11 cellular contexts compared by ENCODE assay signal in genomic region chr1:58513956-58514355, GRCh38.
"Had no signal": no experiment of that assay in that cellular context is flagged by ENCODE, and none has a peak within 500 bp of the region (broad histone marks: within the 10 kb centered on the region; RNA-seq: fewer than 3 reads in every experiment).

No MANE protein-coding gene starts in this region.

- H3K27ac ChIP-seq: GM23248 had no signal

- FAIRE-seq: H1, H54 had no signal

- H3K9me3 ChIP-seq: HAP-1 had no signal

- H3K4me2 ChIP-seq: GM23338 had no signal

- H3K4me3 ChIP-seq: GM23248, GM23338, HAP-1 had no signal

- ATAC-seq: GM23338, HCT116 had no signal

- DNase-seq: GM23248, GOT3, H7, H9, HCEC 1CT, HFFc6 had no signal

- H2AFZ ChIP-seq: GM23248, GM23338 had no signal

- H3K36me3 ChIP-seq: HAP-1 had no signal

- H3K4me1 ChIP-seq: HAP-1 had no signal

- H3K9ac ChIP-seq: GM23248 had no signal
